Comparison of ENCODE assay signal across 8 cellular contexts in the genomic region with DNA sequence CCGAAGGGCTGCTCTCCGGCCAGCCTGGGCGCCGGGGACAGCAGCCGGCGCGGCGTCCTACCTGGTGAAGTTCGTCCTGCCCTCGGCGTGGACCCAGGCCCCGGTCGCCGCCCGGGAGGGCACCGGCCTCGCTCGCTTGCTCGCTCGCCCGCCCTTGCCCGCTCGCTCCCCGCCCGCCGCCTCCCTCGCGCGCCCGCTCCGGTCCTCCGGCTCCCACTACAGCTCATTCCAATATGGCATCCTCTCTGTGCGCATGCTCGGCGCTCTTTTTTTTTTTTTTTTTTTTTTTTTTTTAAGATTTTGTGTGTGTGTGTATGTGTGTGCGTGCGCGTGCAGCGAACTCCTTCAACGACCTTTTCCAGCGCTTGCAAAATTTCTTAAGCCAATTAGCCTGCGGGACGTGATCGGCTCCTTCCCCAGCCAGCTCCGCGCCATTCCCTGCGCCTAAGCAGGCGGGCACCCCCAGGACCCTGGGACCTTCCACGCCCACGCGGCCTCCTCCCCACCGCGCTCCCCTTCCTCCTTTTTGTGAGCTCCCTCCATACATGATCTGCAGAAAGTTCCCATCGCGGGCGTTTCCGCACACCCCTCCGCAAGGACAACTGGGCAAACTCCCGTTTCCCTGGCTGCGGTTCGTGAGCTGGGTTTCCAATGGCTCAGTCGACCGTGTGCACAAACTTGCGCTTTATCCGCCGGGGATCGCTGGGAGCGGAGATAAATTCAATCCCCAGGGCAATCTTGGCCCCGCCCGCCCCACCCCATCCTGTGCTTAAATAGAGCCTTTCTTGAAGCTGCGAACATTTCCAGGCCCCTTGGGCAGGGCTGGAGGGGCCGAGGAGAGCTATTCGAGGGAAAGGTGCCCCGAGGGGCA. TPM values are rescaled to one million over a fixed set of nuclear protein-coding genes. Genes with fewer than 3 reads are reported as not detected.
DNase-seq lines count a peak whose midpoint lies in the region; ATAC-seq, FAIRE-seq and TF ChIP-seq lines count a peak whose summit lies in the region.

SFMBT2 (minus strand) TSS at position 235 of the 871 bp plus-strand sequence. CDS start 29,136 bp downstream, outside the sequence.

- peak within 1 kb of the TSS; percentile 81 for H2AFZ ChIP-seq in K562 (ENCODE audit: low read depth, low read length)

- TF ChIP-seq EP300 in K562 (IDR thresholded peaks at IDR 0.05; ENCODE audit: low read length), result no peak

- peak; percentile 50 to 59 (median 58) for DNase-seq in T-helper 17 cell
- DNase-seq in K562 (ENCODE audit: extremely low read depth in 1 of 4, low spot score in 3 of 4), result peak; percentile 70 to 83 (median 80)
- DNase-seq in hypothalamus (lab: John Stamatoyannopoulos, UW), result peak in 41 of 51 donors; percentile 19 to 78 (median 52)
- DNase-seq in renal cortical epithelial cell (ENCODE audit: low read depth), result peak; percentile 19

- TF ChIP-seq CTCF in C4-2B (conservative IDR thresholded peaks at IDR 0.05), result no peak; the same call in 1 of the 2 replicates
- TF ChIP-seq CTCF in K562 (IDR thresholded peaks at IDR 0.05 in 2 of 3, conservative IDR thresholded peaks at IDR 0.05 in 1 of 3; ENCODE audit: insufficient read depth in 2 of 3, low read depth in 1 of 3, low read length in 3 of 3), result peak in 2 of 3 experiments; percentile 4 to 9; a peak in 1 of 6 replicates

- peak; percentile 31 for ATAC-seq in GM19463 (IDR thresholded peaks at IDR 0.05; ENCODE audit: unreplicated experiment)
- peak; percentile 62 for ATAC-seq in T-helper 17 cell
- ATAC-seq in K562, result peak; percentile 70
- no peak for ATAC-seq in HG03139 (IDR thresholded peaks at IDR 0.05; ENCODE audit: unreplicated experiment)

- H3K4me3 ChIP-seq in HUES64 (ENCODE audit: low read length), result peak within 1 kb of the TSS; percentile 69
- peak within 1 kb of the TSS; percentile 85 for H3K4me3 ChIP-seq in K562

- in situ Hi-C loops in K562 (cut with MboI), result loop anchor here (25.0 kb wide), 1 partner anchor 724 kb away; no protein-coding TSS in a partner anchor

- H3K27me3 ChIP-seq in HUES64 (ENCODE audit: insufficient read depth, low read length), result peaks cover 91% of the 10 kb centered on the region
- no peaks in the 10 kb centered on the region for H3K27me3 ChIP-seq in K562 (ENCODE audit: control insufficient read depth in 2 of 2, insufficient read depth in 2 of 2, low read length in 2 of 2)

- H3K36me3 ChIP-seq in HUES64 (ENCODE audit: insufficient read depth, low read length) (no peaks in the 10 kb centered on the region), K562 (ENCODE audit: control insufficient read depth, insufficient read depth, low read length) (no peaks in the 10 kb centered on the region)

- peaks cover 48% of the 10 kb centered on the region for H3K79me2 ChIP-seq in K562 (ENCODE audit: control insufficient read depth, insufficient read depth, low read length)

- peaks cover 4% of the 10 kb centered on the region; the same call in 1 of the 2 replicates for H4K20me1 ChIP-seq in K562 (replicated peaks; ENCODE audit: control insufficient read depth, insufficient read depth, low read length)

- H3K4me2 ChIP-seq in K562 (ENCODE audit: insufficient read depth, low read length), result peak within 1 kb of the TSS; percentile 85

- intact Hi-C loops in K562 (cut with micrococcal nuclease), result no loop called here

- H3K9me3 ChIP-seq in HUES64 (ENCODE audit: insufficient read depth, low read depth, low read length), result no peaks in the 10 kb centered on the region
- no peaks in the 10 kb centered on the region for H3K9me3 ChIP-seq in T-helper 17 cell (ENCODE audit: control insufficient read depth, low read length, poor library complexity, severe bottlenecking)
- H3K9me3 ChIP-seq in K562 (replicated peaks; ENCODE audit: control insufficient read depth, insufficient read depth, low read depth, low read length), result no peaks in the 10 kb centered on the region; the same call in 1 of the 2 replicates

- H3K36me3 Mint-ChIP-seq in T-helper 17 cell (ENCODE audit: low read depth), result no peaks in the 10 kb centered on the region

- no TSS peak for BruUV-seq in K562 (replicated peaks; lab: Mats Ljungman, UMichigan)

- H3K9ac ChIP-seq in HUES64 (ENCODE audit: low read depth, low read length) (peak within 1 kb of the TSS; percentile 61), K562 (ENCODE audit: insufficient read depth in 1 of 2, low read depth in 2 of 2, low read length in 2 of 2) (peak within 1 kb of the TSS; percentile 81 to 98)

- H3K9me1 ChIP-seq in K562 (ENCODE audit: control insufficient read depth, insufficient read depth, low read length), result no peaks in the 10 kb centered on the region

- POLR2A ChIA-PET in K562 (lab: Yijun Ruan, JAX), result interaction anchor here (0.6 to 1.7 kb wide), 4 partner anchors 11 to 1685 kb away, joined by 3 to 6 read pairs (median 4); no protein-coding TSS in a partner anchor

- TF ChIP-seq POLR2A in K562 (conservative IDR thresholded peaks at IDR 0.05), result no peak

- peak within 1 kb of the TSS; percentile 98 for H3K4me3 Mint-ChIP-seq in T-helper 17 cell

- no peaks in the 10 kb centered on the region for H3K27me3 Mint-ChIP-seq in T-helper 17 cell

- under 1% methylated on average over 72 of the region's 74 CpGs for WGBS in HUES64
- WGBS in K562 (ENCODE audit: insufficient coverage, low coverage, missing lambda C conversion rate), result 27% methylated on average over 41 of the region's 74 CpGs

- CTCF ChIA-PET in K562 (lab: Yijun Ruan, JAX; ENCODE audit: low intra/inter-chr PET ratio), result no interaction called here

- no peak for FAIRE-seq in K562 (lab: Jason Lieb, UNC)

- TF ChIP-seq RAD21 in K562 (CRISPR knock-in tag; conservative IDR thresholded peaks at IDR 0.05 in 1 of 2, IDR thresholded peaks at IDR 0.05 in 1 of 2), result no peak

- H3K4me1 ChIP-seq in HUES64 (ENCODE audit: insufficient read depth, low read length) (peaks cover 15% of the 10 kb centered on the region), K562 (replicated peaks in 1 of 2; ENCODE audit: control insufficient read depth in 2 of 2, insufficient read depth in 2 of 2, low read length in 2 of 2) (peaks cover 18 to 34% of the 10 kb centered on the region in 2 experiments)

- peak within 1 kb of the TSS; percentile 9; the same call in 1 of the 2 replicates for H3K27ac ChIP-seq in C4-2B
- peak within 1 kb of the TSS; percentile 76; the same call in 1 of the 2 replicates for H3K27ac ChIP-seq in HUES64 (ENCODE audit: low read depth, low read length)
- H3K27ac ChIP-seq in K562 (ENCODE audit: extremely low read depth, low read depth, low read length), result peak within 1 kb of the TSS; percentile 83

- H3K27ac Mint-ChIP-seq in T-helper 17 cell, result peak within 1 kb of the TSS; percentile 93

- peaks cover 19% of the 10 kb centered on the region for H3K4me1 Mint-ChIP-seq in T-helper 17 cell

TF ChIP-seq in K562, 482 proteins besides CTCF, POLR2A, EP300 and RAD21 (continues in another document):
- TF ChIP-seq VEZF1 (CRISPR knock-in tag; IDR thresholded peaks at IDR 0.05) (peak; percentile 72), TAL1 (IDR thresholded peaks at IDR 0.05) (no peak), ZNF239 (CRISPR knock-in tag; IDR thresholded peaks at IDR 0.05) (no peak), DNMT1 (IDR thresholded peaks at IDR 0.05) (no peak), TSC22D4 (tag; IDR thresholded peaks at IDR 0.05) (no peak), TAF1 (IDR thresholded peaks at IDR 0.05; ENCODE audit: control insufficient read depth, extremely low read depth, insufficient read depth, low read length, severe bottlenecking) (peak; percentile 66), POLR2G (IDR thresholded peaks at IDR 0.05; ENCODE audit: low read depth, low read length) (peak; percentile 60; the same call in 1 of the 2 replicates), MEIS2 (IDR thresholded peaks at IDR 0.05; ENCODE audit: partially characterized antibody) (peak; percentile 9), NRF1 (conservative IDR thresholded peaks at IDR 0.05 in 1 of 2, IDR thresholded peaks at IDR 0.05 in 1 of 2) (peak; percentile 92 to 93), HMGN3 (IDR thresholded peaks at IDR 0.05; ENCODE audit: borderline replicate concordance, extremely low read depth, insufficient read length, low read depth, low read length) (peak; percentile 49), PRMT5 (CRISPR knock-in tag; IDR thresholded peaks at IDR 0.05) (no peak), CCNT2 (IDR thresholded peaks at IDR 0.05; ENCODE audit: borderline replicate concordance, extremely low read depth, insufficient read length, low read depth, low read length) (peak; percentile 41)

RNA-seq across cellular contexts. Expression of gene SFMBT2, which starts in this region (rescaled TPM):
- 1.8 TPM for polyA plus RNA-seq in HUES64 (2013, experiment 1 of 2)
- polyA plus RNA-seq in HUES64 (2013, experiment 2 of 2), result 2.1 TPM
- total RNA-seq in T-helper 17 cell (10 to 100 TPM; 18.2 to 19.4 TPM), K562 (2014; rRNA removed) (5.2 and 6.4 TPM in 2 replicates), K562 (2014; rRNA removed; fragmentation: Illumina TruSeq; extraction: Trizol) (9.6 and 9.9 TPM in 2 replicates), K562 (2015; rRNA removed; fragmentation: Illumina TruSeq; extraction: Trizol) (7.3 and 7.6 TPM in 2 replicates), K562 (2021) (12.1 and 13.6 TPM in 2 replicates), renal cortical epithelial cell (0.35 and 0.45 TPM in 2 replicates)
- total RNA-seq in K562 (2011; cell fraction: chromatin; rRNA removed; ENCODE audit: low replicate concordance), result 51.8 and 114 TPM in 2 replicates
- 23.8 and 29.5 TPM in 2 replicates for total RNA-seq in K562 (2011; cell fraction: nucleolus; rRNA removed)
- total RNA-seq in K562 (2011; cell fraction: nucleoplasm; rRNA removed), result 50.7 and 67.7 TPM in 2 replicates
- polyA plus RNA-seq in K562 (2011; rRNA removed) (8.4 and 10.0 TPM in 2 replicates), K562 (2014; fragmentation: Illumina TruSeq; extraction: Trizol) (7.8 and 9.2 TPM in 2 replicates), K562 (2014; fragmentation: Nextera tagmentation; extraction: Ambion mirVana) (1 to 10 TPM; 1.2 TPM), K562 (2014; rRNA removed) (6.2 and 6.5 TPM in 2 replicates)
- polyA plus RNA-seq in K562 (2011; cell fraction: cytosol; rRNA removed), result 4.1 and 7.4 TPM in 2 replicates
- 23.9 and 27.9 TPM in 2 replicates for polyA plus RNA-seq in K562 (2011; cell fraction: nucleus; rRNA removed)
- 5.0 and 6.9 TPM in 2 replicates for polyA plus RNA-seq in K562 (2012)
- polyA minus RNA-seq in K562 (2011; rRNA and poly(A)+ RNA removed), result 17.7 and 30.0 TPM in 2 replicates
- polyA minus RNA-seq in K562 (2011; cell fraction: cytosol; rRNA and poly(A)+ RNA removed), result 8.5 and 9.5 TPM in 2 replicates
- 18.8 and 35.8 TPM in 2 replicates for polyA minus RNA-seq in K562 (2011; cell fraction: nucleus; rRNA and poly(A)+ RNA removed)

Comparison
In these comparisons a context has a peak if more than half of its experiments do, and no peak if none do; other contexts are left out.
1. Peak in DNase-seq in renal cortical epithelial cell; RNA of the gene not detected or under 1 TPM.
2. H3K27ac ChIP-seq: peak in every context shown above with its lines; median percentile 83 in K562; 76 in HUES64; 9 in C4-2B.
3. DNase-seq: peak in every context shown above with its lines; median percentile 80 in K562; 58 in T-helper 17 cell; 52 in hypothalamus; 19 in renal cortical epithelial cell.